In genomic region chr13:21074601-21075302, GRCh38 we compare ENCODE assay signal across 8 cellular contexts. TPM values are rescaled to one million over a fixed set of nuclear protein-coding genes. Genes with fewer than 3 reads are reported as not detected.
DNase-seq lines count a peak whose midpoint lies in the region; ATAC-seq, FAIRE-seq and TF ChIP-seq lines count a peak whose summit lies in the region.
"Had no signal": no experiment of that assay in that cellular context is flagged by ENCODE, and none has a peak within 500 bp of the region (broad histone marks: within the 10 kb centered on the region; RNA-seq: fewer than 3 reads in every experiment).

No MANE protein-coding gene starts in this region.

- TF ChIP-seq EP300 in HepG2 (IDR thresholded peaks at IDR 0.05; ENCODE audit: low read depth in 2 of 2, low read length in 2 of 2) (no peak), HepG2 (CRISPR knock-in tag; IDR thresholded peaks at IDR 0.05; ENCODE audit: borderline replicate concordance) (no peak), suprapubic skin (IDR thresholded peaks at IDR 0.05) (no peak)

- no peak for TF ChIP-seq POLR2A in HepG2 (IDR thresholded peaks at IDR 0.05; ENCODE audit: insufficient read depth in 1 of 2, low read depth in 2 of 2, low read length in 2 of 2)
- TF ChIP-seq POLR2A in suprapubic skin (IDR thresholded peaks at IDR 0.05) = no peak

- TF ChIP-seq CTCF in HepG2 (CRISPR knock-in tag; IDR thresholded peaks at IDR 0.05) = no peak
- no peak for TF ChIP-seq CTCF in suprapubic skin (IDR thresholded peaks at IDR 0.05)

- no peaks in the 10 kb centered on the region for H4K20me1 ChIP-seq in HepG2 (ENCODE audit: insufficient read depth, low read length)

- in situ Hi-C loops in KBM-7 (cut with MboI; ENCODE audit: low pct_unique_long_range_greater_than_20kb, low sequenced_read_pairs) (no loop called here), HepG2 (cut with HindIII; ENCODE audit: extremely low pct_ligation_motif_present, low pct_unique_long_range_greater_than_20kb) (no loop called here)

- 56% methylated on average over 15 of the region's 15 CpGs for WGBS in HepG2 (ENCODE audit: low lambda C conversion rate)
- 40% methylated on average over 15 of the region's 15 CpGs for WGBS in suprapubic skin

- no peaks in the 10 kb centered on the region for H3K79me2 ChIP-seq in HepG2 (ENCODE audit: insufficient read depth, low read length)

- no peak for TF ChIP-seq RAD21 in HepG2 (CRISPR knock-in tag; IDR thresholded peaks at IDR 0.05)

- no peaks in the 10 kb centered on the region for H3K36me3 Mint-ChIP-seq in activated naive CD4-positive, alpha-beta T cell treated with anti-CD3 and anti-CD28 coated beads, Interleukin-2, amount 10 ng/mL, durations not matched to agents 7 days and 5 days

- BruUV-seq in HepG2 (replicated peaks; lab: Mats Ljungman, UMichigan) = no TSS peak

- POLR2A ChIA-PET in HepG2 (lab: Yijun Ruan, JAX) = interaction anchor here (1.1 kb wide), 1 partner anchor 27 kb away, joined by 3 read pairs; no protein-coding TSS in a partner anchor

- H3K36me3 ChIP-seq in HepG2 (replicated peaks in 1 of 2; ENCODE audit: control insufficient read depth in 1 of 2, insufficient read depth in 2 of 2, low read length in 2 of 2) (no peaks in the 10 kb centered on the region), suprapubic skin (no peaks in the 10 kb centered on the region)

- ATAC-seq in HepG2 = peak; percentile 39; the same call in 2 of the 3 replicates
- no peak for ATAC-seq in GM19023 (IDR thresholded peaks at IDR 0.05; ENCODE audit: unreplicated experiment)

- H3K4me3 ChIP-seq in HepG2 (replicated peaks in 1 of 3; ENCODE audit: insufficient read depth in 1 of 3, low read depth in 2 of 3, low read length in 3 of 3) (no peak overlapping the region; a peak in 2 of 6 replicates), suprapubic skin (peak overlapping the region; percentile 50)

- DNase-seq in KBM-7 (peak; percentile 83), HepG2 (ENCODE audit: low spot score) (no peak), suprapubic skin (ENCODE audit: low spot score in 2 of 2) (peak in 1 of 2 donors; percentile 76), superior temporal gyrus (ENCODE audit: extremely low spot score) (no peak), NCI-H446 treated with DMSO at 0.1 percent for 48 hours (lab: John Stamatoyannopoulos, UW) (no peak)
- DNase-seq in activated naive CD4-positive, alpha-beta T cell treated with anti-CD3 and anti-CD28 coated beads, Interleukin-2, amount 10 ng/mL, durations not matched to agents 7 days and 5 days = peak; percentile 65

- no peak overlapping the region for H3K9ac ChIP-seq in HepG2 (ENCODE audit: insufficient read depth, low read depth, low read length)

- H3K27ac ChIP-seq in HepG2 (ENCODE audit: extremely low read length, insufficient read depth, low read length) (no peak overlapping the region), suprapubic skin (peak overlapping the region; percentile 61)
- H3K27ac ChIP-seq: epithelial cell of prostate had no signal

- peak overlapping the region; percentile 74 for H3K27ac Mint-ChIP-seq in activated naive CD4-positive, alpha-beta T cell treated with anti-CD3 and anti-CD28 coated beads, Interleukin-2, amount 10 ng/mL, durations not matched to agents 7 days and 5 days

- H3K27me3 ChIP-seq in HepG2 (ENCODE audit: control insufficient read depth in 1 of 2, insufficient read depth in 2 of 2, low read length in 2 of 2) (peaks cover 1 to 16% of the 10 kb centered on the region in 2 experiments; a peak in 3 of 5 replicates), suprapubic skin (no peaks in the 10 kb centered on the region)

- no peaks in the 10 kb centered on the region for H3K9me3 ChIP-seq in HepG2 (ENCODE audit: low read length)
- no peaks in the 10 kb centered on the region for H3K9me3 ChIP-seq in suprapubic skin

- H3K4me2 ChIP-seq in HepG2 (ENCODE audit: low read depth, low read length) = peak overlapping the region; percentile 62

- intact Hi-C loops in HepG2 (cut with micrococcal nuclease; ENCODE audit: unreplicated experiment) = no loop called here

- H3K4me1 Mint-ChIP-seq in activated naive CD4-positive, alpha-beta T cell treated with anti-CD3 and anti-CD28 coated beads, Interleukin-2, amount 10 ng/mL, durations not matched to agents 7 days and 5 days = peaks cover 35% of the 10 kb centered on the region

- CTCF ChIA-PET in activated naive CD4-positive, alpha-beta T cell treated with anti-CD3 and anti-CD28 coated beads, Interleukin-2, amount 10 ng/mL, durations not matched to agents 7 days and 5 days (lab: Charles Lee) = no interaction called here
- CTCF ChIA-PET in HepG2 (lab: Yijun Ruan, JAX; ENCODE audit: low intra/inter-chr PET ratio, low total read pairs) = no interaction called here

- peaks cover 32% of the 10 kb centered on the region for H3K27me3 Mint-ChIP-seq in activated naive CD4-positive, alpha-beta T cell treated with anti-CD3 and anti-CD28 coated beads, Interleukin-2, amount 10 ng/mL, durations not matched to agents 7 days and 5 days

- H3K4me1 ChIP-seq in HepG2 (ENCODE audit: insufficient read depth, low read length) (peaks cover 32% of the 10 kb centered on the region), suprapubic skin (peaks cover 33% of the 10 kb centered on the region)

- no peaks in the 10 kb centered on the region for H3K9me3 Mint-ChIP-seq in activated naive CD4-positive, alpha-beta T cell treated with anti-CD3 and anti-CD28 coated beads, Interleukin-2, amount 10 ng/mL, durations not matched to agents 7 days and 5 days

- H3K4me3 Mint-ChIP-seq in activated naive CD4-positive, alpha-beta T cell treated with anti-CD3 and anti-CD28 coated beads, Interleukin-2, amount 10 ng/mL, durations not matched to agents 7 days and 5 days = peak overlapping the region; percentile 59

- peak overlapping the region; percentile 86 for H2AFZ ChIP-seq in HepG2 (ENCODE audit: low read length)

- no peak for FAIRE-seq in HepG2 (lab: Jason Lieb, UNC)

TF ChIP-seq in HepG2, 621 proteins besides CTCF, POLR2A, EP300 and RAD21:
- TF ChIP-seq RBAK (CRISPR knock-in tag; IDR thresholded peaks at IDR 0.05) (no peak), BRCA1 (CRISPR knock-in tag; IDR thresholded peaks at IDR 0.05) (no peak), KDM6A (CRISPR knock-in tag; IDR thresholded peaks at IDR 0.05; ENCODE audit: low read depth) (no peak), THYN1 (CRISPR knock-in tag; IDR thresholded peaks at IDR 0.05; ENCODE audit: borderline replicate concordance, low read depth) (no peak)

RNA-seq across cellular contexts. Expression of gene LATS2, which starts 13.4 kb away (rescaled TPM):
- total RNA-seq in HepG2 (2016; rRNA removed; fragmentation: Illumina TruSeq; extraction: Trizol) (7.1 and 7.3 TPM in 2 replicates), suprapubic skin (10 to 100 TPM; 11.5 to 21.6 (median 16.3) TPM)
- total RNA-seq in HepG2 (2016; cell fraction: cytosol; rRNA removed; fragmentation: Illumina TruSeq; extraction: Trizol; ENCODE audit: low read depth) = 1.7 and 1.8 TPM in 2 replicates
- 7.0 and 7.2 TPM in 2 replicates for total RNA-seq in HepG2 (2016; cell fraction: insoluble cytoplasmic fraction; rRNA removed; fragmentation: Illumina TruSeq; extraction: Trizol)
- 4.2 and 4.3 TPM in 2 replicates for total RNA-seq in HepG2 (2016; cell fraction: membrane; rRNA removed; fragmentation: Illumina TruSeq; extraction: Trizol)
- total RNA-seq in HepG2 (2016; cell fraction: nucleus; rRNA removed; fragmentation: Illumina TruSeq; extraction: Trizol) = 6.9 and 7.7 TPM in 2 replicates
- polyA plus RNA-seq in HepG2 (2011; rRNA removed) = 8.5 and 9.1 TPM in 2 replicates
- polyA plus RNA-seq in HepG2 (2011; cell fraction: cytosol; rRNA removed) = 6.4 and 10.3 TPM in 2 replicates
- polyA plus RNA-seq in HepG2 (2011; cell fraction: nucleus; rRNA removed) = 11.4 and 12.5 TPM in 2 replicates
- polyA plus RNA-seq in HepG2 (2012) = 10.4 and 11.8 TPM in 2 replicates
- polyA plus RNA-seq in HepG2 (2016; cell fraction: cytosol; fragmentation: Illumina TruSeq; extraction: Trizol; ENCODE audit: low read depth) = 0.38 TPM in 2 replicates
- polyA plus RNA-seq in HepG2 (2016; cell fraction: insoluble cytoplasmic fraction; fragmentation: Illumina TruSeq; extraction: Trizol; ENCODE audit: low read depth) = 10.2 and 11.9 TPM in 2 replicates
- polyA plus RNA-seq in HepG2 (2016; cell fraction: membrane; fragmentation: Illumina TruSeq; extraction: Trizol; ENCODE audit: low read depth) = 2.2 and 2.4 TPM in 2 replicates
- 13.3 and 13.4 TPM in 2 replicates for polyA plus RNA-seq in HepG2 (2016; cell fraction: nucleus; fragmentation: Illumina TruSeq; extraction: Trizol; ENCODE audit: insufficient read depth, low read depth)
- 11.2 and 18.2 TPM in 2 replicates for polyA minus RNA-seq in HepG2 (2011; rRNA and poly(A)+ RNA removed; ENCODE audit: low replicate concordance)
- 11.8 and 11.9 TPM in 2 replicates for polyA minus RNA-seq in HepG2 (2011; cell fraction: cytosol; rRNA and poly(A)+ RNA removed)
- polyA minus RNA-seq in HepG2 (2011; cell fraction: nucleus; rRNA and poly(A)+ RNA removed) = 10.8 and 11.6 TPM in 2 replicates

Comparison
In these comparisons a context has a peak if more than half of its experiments do, and no peak if none do; other contexts are left out.
1. DNase-seq: peak in KBM-7 (single experiment) and activated naive CD4-positive, alpha-beta T cell treated with anti-CD3 and anti-CD28 coated beads, Interleukin-2, amount 10 ng/mL, durations not matched to agents 7 days and 5 days (single experiment); none in HepG2 (single experiment), superior temporal gyrus (single experiment) and NCI-H446 treated with DMSO at 0.1 percent for 48 hours (single experiment).